In genomic region chr10:119496282-119496681, GRCh38 we compare ENCODE assay signal across 8 cellular contexts. TPM values are rescaled to one million over a fixed set of nuclear protein-coding genes. Genes with fewer than 3 reads are reported as not detected.
DNase-seq lines count a peak whose midpoint lies in the region; ATAC-seq and TF ChIP-seq lines count a peak whose summit lies in the region.

No MANE protein-coding gene starts in this region.

- H3K27me3 Mint-ChIP-seq in WTC11 (ENCODE audit: low read depth), result no peaks in the 10 kb centered on the region; the same call in 1 of the 2 replicates

- H3K4me3 ChIP-seq in esophagus squamous epithelium (no peak overlapping the region), body of pancreas (no peak overlapping the region)

- TF ChIP-seq POLR2A in esophagus squamous epithelium (IDR thresholded peaks at IDR 0.05), result no peak
- TF ChIP-seq POLR2A in body of pancreas (IDR thresholded peaks at IDR 0.05), result no peak

- peaks cover 5% of the 10 kb centered on the region; the same call in 1 of the 2 replicates for H3K4me1 Mint-ChIP-seq in WTC11

- peaks cover 0 to 19% (median 0%) of the 10 kb centered on the region in 3 donors for H3K36me3 ChIP-seq in esophagus squamous epithelium
- H3K36me3 ChIP-seq in body of pancreas (replicated peaks in 1 of 2; ENCODE audit: insufficient read depth in 1 of 2, low read depth in 2 of 2), result no peaks in the 10 kb centered on the region

- no peak for TF ChIP-seq CTCF in WTC11 (IDR thresholded peaks at IDR 0.05)
- TF ChIP-seq CTCF in esophagus squamous epithelium (IDR thresholded peaks at IDR 0.05), result no peak
- no peak for TF ChIP-seq CTCF in body of pancreas (IDR thresholded peaks at IDR 0.05)

- no peak overlapping the region for H3K27ac Mint-ChIP-seq in WTC11

- no peaks in the 10 kb centered on the region for H3K36me3 Mint-ChIP-seq in WTC11

- H3K9me3 Mint-ChIP-seq in WTC11, result no peaks in the 10 kb centered on the region

- H3K4me1 ChIP-seq in esophagus squamous epithelium (peaks cover 0 to 65% (median 8%) of the 10 kb centered on the region in 3 donors), body of pancreas (no peaks in the 10 kb centered on the region)

- DNase-seq in WTC11 (ENCODE audit: low spot score), result no peak
- DNase-seq in stimulated activated CD4-positive, alpha-beta T cell treated with anti-CD3 and anti-CD28 coated beads, Interleukin-2, amount 100 ng/mL, for 24 hours, result peak; percentile 60 to 73
- no peak for DNase-seq in NCI-H187 treated with DMSO at 0.1 percent for 48 hours (lab: John Stamatoyannopoulos, UW)
- no peak for DNase-seq in esophagus squamous epithelium (lab: John Stamatoyannopoulos, UW)
- DNase-seq in SKM-1 treated with dmso at 0.1 percent for 144 hours (lab: John Stamatoyannopoulos, UW; ENCODE audit: unreplicated experiment), result no peak
- no peak for DNase-seq in body of pancreas

- H3K27me3 ChIP-seq in esophagus squamous epithelium (no peaks in the 10 kb centered on the region), body of pancreas (no peaks in the 10 kb centered on the region)

- no peak overlapping the region for H3K4me3 Mint-ChIP-seq in WTC11

- CTCF ChIA-PET in WTC11 (lab: Charles Lee), result interaction anchor here (0.5 to 1.6 kb wide), 3 partner anchors 48 to 297 kb away, joined by 3 to 8 read pairs (median 4); no protein-coding TSS in a partner anchor

- POLR2A ChIA-PET in WTC11 (lab: Charles Lee), result no interaction called here

- intact Hi-C loops in esophagus squamous epithelium (cut with DNase I) (no loop called here), body of pancreas (cut with DNase I) (no loop called here)

- WGBS in esophagus squamous epithelium, 2 donors, result 77% methylated on average over 6 of the region's 6 CpGs; no CpG with 5 or more reads in 1 of the 2 donors
- 80 to 86% methylated on average over 6 of the region's 6 CpGs for WGBS in body of pancreas, 2 donors

- no peak overlapping the region for H3K27ac ChIP-seq in esophagus squamous epithelium
- H3K27ac ChIP-seq in body of pancreas, result no peak overlapping the region

- ATAC-seq in GM19023 (IDR thresholded peaks at IDR 0.05; ENCODE audit: unreplicated experiment), result peak; percentile 92
- peak; percentile 87 for ATAC-seq in HG02798 (IDR thresholded peaks at IDR 0.05; ENCODE audit: poor library complexity, unreplicated experiment)
- peak; percentile 74 for ATAC-seq in WTC11
- ATAC-seq in body of pancreas, result no peak

- H3K9me3 ChIP-seq in esophagus squamous epithelium, result no peaks in the 10 kb centered on the region
- H3K9me3 ChIP-seq in body of pancreas, result no peaks in the 10 kb centered on the region

TF ChIP-seq in WTC11, 78 proteins besides CTCF, POLR2A, EP300 and RAD21:
- TF ChIP-seq NFE2L1 (CRISPR knock-in tag; IDR thresholded peaks at IDR 0.05), result no peak
- TF ChIP-seq USF2 (CRISPR knock-in tag; IDR thresholded peaks at IDR 0.05), result peak; percentile 25; the same call in 1 of the 2 replicates
- TF ChIP-seq ZBTB43 (CRISPR knock-in tag; IDR thresholded peaks at IDR 0.05), result no peak
- no peak for TF ChIP-seq CDX4 (CRISPR knock-in tag; IDR thresholded peaks at IDR 0.05; ENCODE audit: borderline replicate concordance)
- TF ChIP-seq ARID4B (CRISPR knock-in tag; IDR thresholded peaks at IDR 0.05; ENCODE audit: borderline replicate concordance), result no peak
- no peak for TF ChIP-seq ETV6 (CRISPR knock-in tag; IDR thresholded peaks at IDR 0.05)
- 0 out of 2 replicates have a peak, but pooled peaks have one; percentile 18 for TF ChIP-seq MAX (CRISPR knock-in tag; IDR thresholded peaks at IDR 0.05)

RNA-seq across cellular contexts. Expression of gene RGS10, which starts 46.2 kb away (rescaled TPM):
- total RNA-seq in WTC11 (2021) (21.6 to 23.1 TPM (median 22.6 TPM) in 3 replicates), esophagus squamous epithelium (10 to 100 TPM; 25.5 to 55.8 (median 43.9) TPM), body of pancreas (10 to 100 TPM; 13.2 to 21.3 TPM)

Comparison
In these comparisons a context has a peak if more than half of its experiments do, and no peak if none do; other contexts are left out.
1. DNase-seq: peak in stimulated activated CD4-positive, alpha-beta T cell treated with anti-CD3 and anti-CD28 coated beads, Interleukin-2, amount 100 ng/mL, for 24 hours (2 of 2); none in WTC11 (single experiment), NCI-H187 treated with DMSO at 0.1 percent for 48 hours (single experiment), esophagus squamous epithelium (single experiment), SKM-1 treated with dmso at 0.1 percent for 144 hours (single experiment) and body of pancreas (0 of 4).